Comparison of ENCODE assay signal across 8 cellular contexts in genomic region chr19:45370410-45371204, GRCh38. TPM values are rescaled to one million over a fixed set of nuclear protein-coding genes. Genes with fewer than 3 reads are reported as not detected.
DNase-seq lines count a peak whose midpoint lies in the region; ATAC-seq and TF ChIP-seq lines count a peak whose summit lies in the region.

TSS of gene ERCC2 (minus strand) at chr19:45370573. CDS start at chr19:45370540, 33 bp downstream.

- H3K4me1 ChIP-seq in OCI-LY7 (ENCODE audit: insufficient read depth, low read length, poor library complexity, severe bottlenecking): peaks cover 15% of the 10 kb centered on the region

- peak within 1 kb of the TSS; percentile 46 for H3K27ac ChIP-seq in OCI-LY7 (ENCODE audit: low read depth, low read length, poor library complexity, severe bottlenecking)

- POLR2A ChIA-PET in OCI-LY7 (lab: Charles Lee): interaction anchor here (1.1 kb wide), 1 partner anchor 408 kb away, joined by 3 read pairs; no protein-coding TSS in a partner anchor

- H2AFZ ChIP-seq in OCI-LY7 (ENCODE audit: low read length): peak within 1 kb of the TSS; percentile 88

- peak; percentile 100 for DNase-seq in D341Med (ENCODE audit: low spot score)
- DNase-seq in HuH-7.5 (ENCODE audit: low spot score): peak; percentile 100
- peak; percentile 99 for DNase-seq in OCI-LY7 (ENCODE audit: low spot score)
- DNase-seq in activated T-cell treated with anti-CD3 and anti-CD28 coated beads for 1 hour (ENCODE audit: low read depth): peak; percentile 99
- DNase-seq in epidermal melanocyte (ENCODE audit: insufficient read length, low spot score): peak; percentile 100
- DNase-seq in middle frontal gyrus (ENCODE audit: extremely low spot score, low spot score): peak; percentile 99
- peak; percentile 98 to 99 for DNase-seq in stimulated activated CD8-positive, alpha-beta memory T cell treated with anti-CD3 and anti-CD28 coated beads, Interleukin-2, amount 100 ng/mL, for 48 hours (ENCODE audit: low read depth in 2 of 2)

- BruUV-seq in OCI-LY7 (replicated peaks; lab: Mats Ljungman, UMichigan): TSS peak; percentile 80

- peak within 1 kb of the TSS; percentile 95 for H3K4me2 ChIP-seq in OCI-LY7 (ENCODE audit: low read length)

- intact Hi-C loops in OCI-LY7 (cut with micrococcal nuclease; ENCODE audit: unreplicated experiment): no loop called here

- peaks cover 3% of the 10 kb centered on the region; the same call in 1 of the 2 replicates for H3K36me3 ChIP-seq in OCI-LY7 (ENCODE audit: insufficient read depth, low read length)

- TF ChIP-seq CTCF in OCI-LY7 (conservative IDR thresholded peaks at IDR 0.05; ENCODE audit: low read length): no peak

- peak; percentile 90 for ATAC-seq in GM21515 (IDR thresholded peaks at IDR 0.05; ENCODE audit: unreplicated experiment)

- H4K20me1 ChIP-seq in OCI-LY7 (ENCODE audit: insufficient read depth, low read length): no peaks in the 10 kb centered on the region

- H3K9me3 ChIP-seq in OCI-LY7 (ENCODE audit: low read length): no peaks in the 10 kb centered on the region

- H3K79me2 ChIP-seq in OCI-LY7 (ENCODE audit: insufficient read depth, low read depth, low read length): no peaks in the 10 kb centered on the region

- H3K9me2 ChIP-seq in OCI-LY7 (ENCODE audit: insufficient read depth, low read length): no peaks in the 10 kb centered on the region

- peak within 1 kb of the TSS; percentile 86 for H3K4me3 ChIP-seq in OCI-LY7 (ENCODE audit: low read depth, low read length, poor library complexity, severe bottlenecking)

- CTCF ChIA-PET in OCI-LY7 (lab: Charles Lee; ENCODE audit: unreplicated experiment): no interaction called here

RNA-seq across cellular contexts. Expression of gene ERCC2, which starts in this region (rescaled TPM):
- 12.8 and 21.0 TPM in 2 replicates for total RNA-seq in OCI-LY7 (2014; rRNA removed; shearing (Covaris generic))
- 24.4 and 30.8 TPM in 2 replicates for total RNA-seq in OCI-LY7 (2022)

Comparison
In these comparisons a context has a peak if more than half of its experiments do, and no peak if none do; other contexts are left out.
1. Peak in every context shown above with its lines: DNase-seq, ATAC-seq, H3K4me3 ChIP-seq and H3K27ac ChIP-seq.